Comparison of ENCODE assay signal across 10 cellular contexts in genomic region chr17:75549246-75550138, GRCh38. TPM values are rescaled to one million over a fixed set of nuclear protein-coding genes. Genes with fewer than 3 reads are reported as not detected.
A peak's percentile ranks its signal among the peaks of the same experiment; 100 is the strongest.
DNase-seq lines count a peak whose midpoint lies in the region; ATAC-seq, FAIRE-seq and TF ChIP-seq lines count a peak whose summit lies in the region.
"Had no signal": no experiment of that assay in that cellular context is flagged by ENCODE, and none has a peak within 500 bp of the region (broad histone marks: within the 10 kb centered on the region; RNA-seq: fewer than 3 reads in every experiment).

No MANE protein-coding gene starts in this region.

- no peaks in the 10 kb centered on the region for H3K9me3 Mint-ChIP-seq in WTC11
- no peaks in the 10 kb centered on the region for H3K9me3 Mint-ChIP-seq in CD4-positive, alpha-beta T cell
- H3K9me3 Mint-ChIP-seq: neural crest cell had no signal

- H3K27ac Mint-ChIP-seq in WTC11 = peak overlapping the region; percentile 95
- H3K27ac Mint-ChIP-seq in CD4-positive, alpha-beta T cell = no peak overlapping the region

- TF ChIP-seq RAD21 in A549 (conservative IDR thresholded peaks at IDR 0.05 in 1 of 2, IDR thresholded peaks at IDR 0.05 in 1 of 2) = 0 out of 5 replicates have a peak, but pooled peaks of 1 of the 2 experiments have one; percentile 20

- no peaks in the 10 kb centered on the region for H3K27me3 ChIP-seq in right lobe of liver
- no peaks in the 10 kb centered on the region for H3K27me3 ChIP-seq in ovary
- no peaks in the 10 kb centered on the region for H3K27me3 ChIP-seq in CD4-positive, alpha-beta T cell (ENCODE audit: control insufficient read depth, insufficient read depth, low read length)

- no peak for TF ChIP-seq EP300 in A549 (IDR thresholded peaks at IDR 0.05)
- TF ChIP-seq EP300 in ovary (IDR thresholded peaks at IDR 0.05) = no peak

- H3K4me2 ChIP-seq in A549 = peak overlapping the region; percentile 75

- no peak; the same call in 1 of the 2 replicates for TF ChIP-seq POLR2A in A549 (IDR thresholded peaks at IDR 0.05; ENCODE audit: low read length)
- no peak for TF ChIP-seq POLR2A in right lobe of liver (IDR thresholded peaks at IDR 0.05)
- TF ChIP-seq POLR2A in ovary (IDR thresholded peaks at IDR 0.05) = no peak

- no peak for TF ChIP-seq CTCF in A549 (IDR thresholded peaks at IDR 0.05)
- TF ChIP-seq CTCF in WTC11 (IDR thresholded peaks at IDR 0.05) = no peak
- TF ChIP-seq CTCF in right lobe of liver (IDR thresholded peaks at IDR 0.05) = no peak
- TF ChIP-seq CTCF in ovary (IDR thresholded peaks at IDR 0.05) = no peak
- no peak for TF ChIP-seq CTCF in CD4-positive, alpha-beta T cell (IDR thresholded peaks at IDR 0.05)

- H3K9me3 ChIP-seq in A549 = no peaks in the 10 kb centered on the region
- no peaks in the 10 kb centered on the region for H3K9me3 ChIP-seq in right lobe of liver
- no peaks in the 10 kb centered on the region for H3K9me3 ChIP-seq in ovary
- H3K9me3 ChIP-seq in CD4-positive, alpha-beta T cell (ENCODE audit: control insufficient read depth, low read length) = no peaks in the 10 kb centered on the region
- H3K9me3 ChIP-seq: SJSA1 had no signal

- H3K27me3 Mint-ChIP-seq in WTC11 (ENCODE audit: low read depth) = no peaks in the 10 kb centered on the region
- H3K27me3 Mint-ChIP-seq in CD4-positive, alpha-beta T cell = no peaks in the 10 kb centered on the region

- CTCF ChIA-PET in A549 (lab: Yijun Ruan, JAX) = interaction anchor here (1.1 to 2.2 kb wide), 3 partner anchors 9 to 40 kb away, joined by 3 to 7 read pairs (median 5); no protein-coding TSS in a partner anchor
- CTCF ChIA-PET in WTC11 (lab: Charles Lee) = interaction anchor here (0.6 to 3.5 kb wide), 15 partner anchors 15 to 309 kb away, joined by 3 to 19 read pairs (median 5); partner anchors contain the start of genes GGA3, LLGL2, MIF4GD and MRPS7
- CTCF ChIA-PET in CD4-positive, alpha-beta T cell (lab: Charles Lee) = no interaction called here

- peak overlapping the region; percentile 2; the same call in 1 of the 3 replicates for H3K4me3 ChIP-seq in A549
- H3K4me3 ChIP-seq in right lobe of liver = no peak overlapping the region
- no peak overlapping the region for H3K4me3 ChIP-seq in ovary
- H3K4me3 ChIP-seq: SJSA1 had no signal

- DNase-seq in A549 (ENCODE audit: low read depth in 1 of 2, low spot score in 1 of 2) (peak; percentile 70 to 74), NCI-H1105 treated with DMSO at 0.1 percent for 48 hours (lab: John Stamatoyannopoulos, UW) (peak; percentile 62), WTC11 (ENCODE audit: low spot score) (peak; percentile 76), right lobe of liver (peak in 1 of 3 donors; percentile 60), ovary (no peak), amygdala (lab: John Stamatoyannopoulos, UW) (no peak)
- no peak for DNase-seq in CD4-positive, alpha-beta T cell

- WGBS in A549 (ENCODE audit: missing lambda C conversion rate) = 38% methylated on average over 20 of the region's 22 CpGs
- WGBS in right lobe of liver (ENCODE audit: insufficient coverage, low coverage, low lambda C conversion rate, missing lambda C conversion rate) = 70% methylated on average over 6 of the region's 22 CpGs
- WGBS in ovary, 3 donors = 76 to 85% (median 78%) methylated on average over 21 to 22 of the region's 22 CpGs

- H3K27ac ChIP-seq in A549 (peak overlapping the region; percentile 80 to 88), right lobe of liver (no peak overlapping the region), ovary (no peak overlapping the region)
- H3K27ac ChIP-seq in CD4-positive, alpha-beta T cell (ENCODE audit: low read depth, low read length) = no peak overlapping the region
- H3K27ac ChIP-seq: SJSA1 had no signal

- peaks cover 36% of the 10 kb centered on the region for H3K4me1 Mint-ChIP-seq in WTC11
- no peaks in the 10 kb centered on the region for H3K4me1 Mint-ChIP-seq in CD4-positive, alpha-beta T cell (ENCODE audit: low read depth)
- H3K4me1 Mint-ChIP-seq: neural crest cell had no signal

- intact Hi-C loops in right lobe of liver (cut with DNase I) (no loop called here), ovary (cut with DNase I) (no loop called here)
- intact Hi-C loops in CD4-positive, alpha-beta T cell (cut with DNase I, micrococcal nuclease) = no loop called here

- peak overlapping the region; percentile 62 for H3K4me3 Mint-ChIP-seq in WTC11
- H3K4me3 Mint-ChIP-seq in CD4-positive, alpha-beta T cell = no peak overlapping the region
- H3K4me3 Mint-ChIP-seq: neural crest cell had no signal

- ATAC-seq in A549 (peak; percentile 76 to 79), WTC11 (peak; percentile 83), right lobe of liver (peak; percentile 46 to 72 (median 56)), GM18517 (IDR thresholded peaks at IDR 0.05; ENCODE audit: unreplicated experiment) (no peak)
- no peak for ATAC-seq in CD4-positive, alpha-beta T cell (ENCODE audit: poor library complexity)

- no peaks in the 10 kb centered on the region for H3K36me3 ChIP-seq in right lobe of liver
- no peaks in the 10 kb centered on the region for H3K36me3 ChIP-seq in ovary
- H3K36me3 ChIP-seq: SJSA1 had no signal

- peaks cover 7% of the 10 kb centered on the region; the same call in 1 of the 2 replicates for H3K36me3 Mint-ChIP-seq in WTC11
- no peaks in the 10 kb centered on the region for H3K36me3 Mint-ChIP-seq in CD4-positive, alpha-beta T cell (ENCODE audit: low read depth)

- peaks cover 46% of the 10 kb centered on the region for H3K4me1 ChIP-seq in A549
- H3K4me1 ChIP-seq in right lobe of liver = no peaks in the 10 kb centered on the region
- no peaks in the 10 kb centered on the region for H3K4me1 ChIP-seq in ovary (ENCODE audit: insufficient read depth)

- POLR2A ChIA-PET in A549 (lab: Yijun Ruan, JAX) = interaction anchor here (0.8 kb wide), 1 partner anchor 33 kb away, joined by 4 read pairs; no protein-coding TSS in a partner anchor
- POLR2A ChIA-PET in WTC11 (lab: Charles Lee) = interaction anchor here (0.5 to 1.8 kb wide), 3 partner anchors 24 to 33 kb away, joined by 3 to 9 read pairs (median 4); partner anchors contain the start of genes LLGL2 and TSEN54
- POLR2A ChIA-PET in CD4-positive, alpha-beta T cell (lab: Charles Lee) = no interaction called here

- FAIRE-seq in A549 (lab: Jason Lieb, UNC) = peak; percentile 7

TF ChIP-seq in A549, 52 proteins besides CTCF, POLR2A, EP300 and RAD21 (continues in another document):
- TF ChIP-seq ZSCAN20 (CRISPR knock-in tag; IDR thresholded peaks at IDR 0.05) = no peak
- TF ChIP-seq MAX (IDR thresholded peaks at IDR 0.05) = 0 out of 2 replicates have a peak, but pooled peaks have one; percentile 31

TF ChIP-seq in WTC11, 78 proteins besides CTCF, POLR2A, EP300 and RAD21 (continues in another document):
- no peak for TF ChIP-seq CBFB (CRISPR knock-in tag; IDR thresholded peaks at IDR 0.05; ENCODE audit: low read depth)
- no peak for TF ChIP-seq ZNF671 (CRISPR knock-in tag; IDR thresholded peaks at IDR 0.05)
- no peak for TF ChIP-seq SOX15 (CRISPR knock-in tag; IDR thresholded peaks at IDR 0.05)

RNA-seq across cellular contexts. Expression of gene LLGL2, which starts 24.0 kb away (rescaled TPM):
- polyA plus RNA-seq in A549 (2011; rRNA removed) (18.9 and 20.7 TPM in 2 replicates), A549 (2017; fragmentation: RNase III; extraction: RNeasy Plus Mini Kit Qiagen cat#74134 plus additional on column Dnase treatment) (32.6 to 38.2 TPM (median 35.0 TPM) in 3 replicates), ovary (1 to 10 TPM in 1 of 2 donors, under 1 TPM in 1; 0.20 to 9.2 TPM)
- polyA plus RNA-seq in A549 (2012; cell fraction: cytosol; rRNA removed) = 48.5 and 63.6 TPM in 2 replicates
- 194 and 265 TPM in 2 replicates for polyA plus RNA-seq in A549 (2012; cell fraction: nucleus; rRNA removed)
- polyA minus RNA-seq in A549 (2011; rRNA and poly(A)+ RNA removed) = 14.3 and 16.5 TPM in 2 replicates
- total RNA-seq in WTC11 (2021) (94.3 to 103 TPM (median 97.0 TPM) in 3 replicates), right lobe of liver (10 to 100 TPM; 32.8 to 71.4 (median 44.6) TPM), ovary (10 to 100 TPM in 6 of 7 donors, 1 to 10 TPM in 1; 9.9 to 45.4 (median 17.2) TPM)
- 10 to 100 TPM; 31.2 to 34.2 TPM for total RNA-seq in CD4-positive, alpha-beta T cell

RNA-seq across cellular contexts. Expression of gene TSEN54, which starts 33.2 kb away (rescaled TPM):
- polyA plus RNA-seq in A549 (2011; rRNA removed) (24.8 and 42.5 TPM in 2 replicates), A549 (2017; fragmentation: RNase III; extraction: RNeasy Plus Mini Kit Qiagen cat#74134 plus additional on column Dnase treatment) (37.7 to 38.4 TPM (median 38.3 TPM) in 3 replicates), ovary (10 to 100 TPM; 11.3 to 12.8 TPM)
- polyA plus RNA-seq in A549 (2012; cell fraction: cytosol; rRNA removed) = 61.5 and 68.2 TPM in 2 replicates
- polyA plus RNA-seq in A549 (2012; cell fraction: nucleus; rRNA removed) = 94.8 and 106 TPM in 2 replicates
- 35.1 and 35.5 TPM in 2 replicates for polyA minus RNA-seq in A549 (2011; rRNA and poly(A)+ RNA removed)
- total RNA-seq in WTC11 (2021) (47.8 to 53.4 TPM (median 51.5 TPM) in 3 replicates), right lobe of liver (10 to 100 TPM in 4 of 6 experiments, 1 to 10 TPM in 2; 8.5 to 13.6 (median 10.2) TPM), ovary (10 to 100 TPM; 16.0 to 35.0 (median 21.3) TPM)
- 10 to 100 TPM; 73.3 to 78.7 TPM for total RNA-seq in CD4-positive, alpha-beta T cell

RNA-seq across cellular contexts. Expression of gene CASKIN2, which starts 34.2 kb away (rescaled TPM):
- polyA plus RNA-seq in A549 (2011; rRNA removed) (3.6 and 4.6 TPM in 2 replicates), A549 (2017; fragmentation: RNase III; extraction: RNeasy Plus Mini Kit Qiagen cat#74134 plus additional on column Dnase treatment) (9.9 to 11.2 TPM (median 10.7 TPM) in 3 replicates), ovary (10 to 100 TPM; 11.0 to 13.9 TPM)
- polyA plus RNA-seq in A549 (2012; cell fraction: cytosol; rRNA removed) = 6.7 and 8.7 TPM in 2 replicates
- polyA plus RNA-seq in A549 (2012; cell fraction: nucleus; rRNA removed) = 17.8 and 29.6 TPM in 2 replicates
- 8.2 and 9.4 TPM in 2 replicates for polyA minus RNA-seq in A549 (2011; rRNA and poly(A)+ RNA removed)
- total RNA-seq in WTC11 (2021) (31.3 to 32.2 TPM (median 31.9 TPM) in 3 replicates), right lobe of liver (10 to 100 TPM in 4 of 6 experiments, 1 to 10 TPM in 2; 9.0 to 26.0 (median 12.0) TPM), ovary (10 to 100 TPM in 6 of 7 donors, 1 to 10 TPM in 1; 9.1 to 58.7 (median 41.3) TPM)
- under 1 TPM; 0.17 to 0.25 TPM for total RNA-seq in CD4-positive, alpha-beta T cell

RNA-seq across cellular contexts. Expression of gene MYO15B, which starts 38.1 kb away (rescaled TPM):
- polyA plus RNA-seq in A549 (2011; rRNA removed) (12.4 and 17.7 TPM in 2 replicates), A549 (2017; fragmentation: RNase III; extraction: RNeasy Plus Mini Kit Qiagen cat#74134 plus additional on column Dnase treatment) (27.4 to 33.9 TPM (median 33.5 TPM) in 3 replicates), ovary (100 to 1,000 TPM in 1 of 2 donors, 10 to 100 TPM in 1; 31.0 to 161 TPM)
- polyA plus RNA-seq in A549 (2012; cell fraction: cytosol; rRNA removed) = 14.1 and 16.2 TPM in 2 replicates
- 120 and 145 TPM in 2 replicates for polyA plus RNA-seq in A549 (2012; cell fraction: nucleus; rRNA removed)
- polyA minus RNA-seq in A549 (2011; rRNA and poly(A)+ RNA removed) = 21.2 and 21.5 TPM in 2 replicates
- total RNA-seq in WTC11 (2021) (35.6 to 51.1 TPM (median 51.0 TPM) in 3 replicates), right lobe of liver (100 to 1,000 TPM in 1 of 6 experiments, 10 to 100 TPM in 5; 26.4 to 104 (median 52.9) TPM), ovary (100 to 1,000 TPM; 152 to 383 (median 239) TPM)
- total RNA-seq in CD4-positive, alpha-beta T cell = 100 to 1,000 TPM; 202 to 209 TPM

Comparison
In these comparisons a context has a peak if more than half of its experiments do, and no peak if none do; other contexts are left out.
1. ATAC-seq: peak in A549 (2 of 2), WTC11 (single experiment) and right lobe of liver (4 of 4); none in GM18517 (single experiment) and CD4-positive, alpha-beta T cell (single experiment).
2. DNase-seq: peak in A549 (2 of 2), NCI-H1105 treated with DMSO at 0.1 percent for 48 hours (single experiment) and WTC11 (single experiment); none in ovary (0 of 5), amygdala (0 of 56) and CD4-positive, alpha-beta T cell (0 of 10).
3. H3K27ac ChIP-seq: peak in A549 (2 of 2); none in right lobe of liver (0 of 3), ovary (0 of 2) and CD4-positive, alpha-beta T cell (single experiment).
4. RNA of gene CASKIN2, which starts 34.2 kb away (total RNA-seq): 9.1 to 58.7 TPM in ovary, 31.3 to 32.2 TPM in WTC11 and 9.0 to 26.0 TPM in right lobe of liver; 0.17 to 0.25 TPM in CD4-positive, alpha-beta T cell; every median in the first group is over 4 times any median in the second.
5. Of the 8 proteins assayed by ChIP-seq in both WTC11 and A549: peak only in WTC11: none; only in A549: none; in both: MAX and USF2; in neither: 6.